3 cellular contexts compared by ENCODE assay signal in the genomic region with DNA sequence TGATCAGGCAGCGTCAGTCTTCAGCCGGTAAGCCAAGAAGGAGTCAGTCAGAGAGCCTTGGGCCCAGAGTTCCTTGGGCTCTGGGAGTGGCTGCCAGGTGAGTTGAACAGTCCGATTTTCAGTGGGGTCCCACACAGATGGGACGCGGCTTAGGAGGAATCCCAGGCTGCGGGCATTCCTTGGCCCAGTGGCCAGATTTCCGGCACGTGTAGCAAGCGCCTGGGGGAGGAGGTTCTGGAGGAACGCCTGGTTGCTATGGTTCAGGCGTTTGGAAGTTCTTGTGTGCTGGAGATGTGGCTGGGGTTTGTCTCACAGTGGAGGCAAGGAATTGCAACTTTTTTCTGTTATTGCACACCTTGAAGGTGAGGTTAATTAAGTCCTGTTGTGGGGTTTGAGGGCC. TPM values are rescaled to one million over a fixed set of nuclear protein-coding genes. Genes with fewer than 3 reads are reported as not detected.
"Had no signal": no experiment of that assay in that cellular context is flagged by ENCODE, and none has a peak within 500 bp of the region (broad histone marks: within the 10 kb centered on the region; RNA-seq: fewer than 3 reads in every experiment).

No MANE protein-coding gene starts in this region.

RNA-seq across cellular contexts. Expression of a gene that starts 26.7 kb away (rescaled TPM):
- total RNA-seq: LHCN-M2, NCI-H460 had no signal

RNA-seq across cellular contexts. Expression of a gene that starts 57.4 kb away (rescaled TPM):
- total RNA-seq: LHCN-M2, MCF 10A, NCI-H460 had no signal
